Comparison of ENCODE assay signal across 8 cellular contexts in genomic region chr12:6662602-6662905, GRCh38. TPM values are rescaled to one million over a fixed set of nuclear protein-coding genes. Genes with fewer than 3 reads are reported as not detected.
DNase-seq lines count a peak whose midpoint lies in the region; TF ChIP-seq lines count a peak whose summit lies in the region.

No MANE protein-coding gene starts in this region.

- peaks cover 28% of the 10 kb centered on the region for H3F3A ChIP-seq in GM23248 (ENCODE audit: insufficient read depth)

- H3K4me3 ChIP-seq in GM23248, result peak overlapping the region; percentile 91
- peak overlapping the region; percentile 86 for H3K4me3 ChIP-seq in rectal smooth muscle tissue (ENCODE audit: low read length)

- no peaks in the 10 kb centered on the region for H4K20me1 ChIP-seq in GM23248 (ENCODE audit: insufficient read depth)

- H3K36me3 ChIP-seq in GM23248 (ENCODE audit: low read depth) (peaks cover 7% of the 10 kb centered on the region; the same call in 1 of the 2 replicates), rectal smooth muscle tissue (ENCODE audit: control insufficient read depth, insufficient read depth, low read length) (no peaks in the 10 kb centered on the region)

- peaks cover 53% of the 10 kb centered on the region for H3K79me2 ChIP-seq in GM23248 (ENCODE audit: insufficient read depth)

- H2AFZ ChIP-seq in GM23248, result peak overlapping the region; percentile 86

- H3K9me2 ChIP-seq in GM23248 (ENCODE audit: insufficient read depth), result no peaks in the 10 kb centered on the region

- H3K36me3 Mint-ChIP-seq in glutamatergic neuron (ENCODE audit: unreplicated experiment), result no peaks in the 10 kb centered on the region

- TF ChIP-seq CTCF in VCaP (conservative IDR thresholded peaks at IDR 0.05), result no peak
- no peak for TF ChIP-seq CTCF in glutamatergic neuron (IDR thresholded peaks at IDR 0.05; ENCODE audit: partially characterized antibody, unreplicated experiment)

- H3K27me3 ChIP-seq in GM23248 (replicated peaks; ENCODE audit: insufficient read depth) (no peaks in the 10 kb centered on the region), rectal smooth muscle tissue (ENCODE audit: control insufficient read depth, insufficient read depth, low read length) (no peaks in the 10 kb centered on the region)

- H3K4me3 Mint-ChIP-seq in glutamatergic neuron (ENCODE audit: unreplicated experiment), result peak overlapping the region; percentile 95

- H3K4me2 ChIP-seq in GM23248 (ENCODE audit: unreplicated experiment), result peak overlapping the region; percentile 99

- peaks cover 10% of the 10 kb centered on the region for H3K27me3 Mint-ChIP-seq in glutamatergic neuron (ENCODE audit: unreplicated experiment)

- H3K27ac ChIP-seq in GM23248 (peak overlapping the region; percentile 51), VCaP (peak overlapping the region; percentile 65), rectal smooth muscle tissue (ENCODE audit: low read depth, low read length) (peak overlapping the region; percentile 55)

- H3K9me3 Mint-ChIP-seq in glutamatergic neuron (ENCODE audit: unreplicated experiment), result peaks cover 13% of the 10 kb centered on the region

- 0 to 2% methylated on average over 9 to 10 of the region's 10 CpGs for WGBS in GM23248 (ENCODE audit: low coverage in 1 of 2, low lambda C conversion rate in 2 of 2, missing lambda C conversion rate in 2 of 2), 2 experiments

- in situ Hi-C loops in GM23248 (cut with MboI), result no loop called here

- DNase-seq in AG20443 (ENCODE audit: low spot score), result peak; percentile 70
- DNase-seq in GM23248, result no peak
- DNase-seq in glutamatergic neuron, result no peak
- no peak for DNase-seq in CD1c-positive myeloid dendritic cell (ENCODE audit: extremely low spot score)
- no peak for DNase-seq in activated CD4-positive, alpha-beta T cell treated with anti-CD3 and anti-CD28 coated beads, Interleukin-2, amount 50 U/mL, for 48 hours
- no peak for DNase-seq in 8988T

- peak overlapping the region; percentile 93 for H3K9ac ChIP-seq in GM23248
- peak overlapping the region; percentile 59 for H3K9ac ChIP-seq in rectal smooth muscle tissue (ENCODE audit: low read length)

- peaks cover 9% of the 10 kb centered on the region for H3K4me1 ChIP-seq in GM23248 (ENCODE audit: insufficient read depth)
- peaks cover 6% of the 10 kb centered on the region for H3K4me1 ChIP-seq in rectal smooth muscle tissue (ENCODE audit: control insufficient read depth, insufficient read depth, low read length)

- no peaks in the 10 kb centered on the region for H3K9me3 ChIP-seq in GM23248 (ENCODE audit: low read depth)

- peak overlapping the region; percentile 99 for H3K27ac Mint-ChIP-seq in glutamatergic neuron (ENCODE audit: unreplicated experiment)

- H3K4me1 Mint-ChIP-seq in glutamatergic neuron (ENCODE audit: low read depth, unreplicated experiment), result peaks cover 7% of the 10 kb centered on the region

RNA-seq across cellular contexts. Expression of gene ING4, which starts 0.4 kb away (rescaled TPM):
- total RNA-seq in GM23248 (2014; rRNA removed; shearing (Covaris generic)), result 31.7 and 39.1 TPM in 2 replicates
- 43.5 and 46.0 TPM in 2 replicates for polyA plus RNA-seq in GM23248 (2016; fragmentation: Nextera tagmentation; extraction: Ambion mirVana)
- total RNA-seq in glutamatergic neuron (ENCODE audit: unreplicated experiment), result 76.9 TPM

RNA-seq across cellular contexts. Expression of gene ACRBP, which starts 15.3 kb away (rescaled TPM):
- not detected in 2 replicates for total RNA-seq in GM23248 (2014; rRNA removed; shearing (Covaris generic))
- not detected in 2 replicates for polyA plus RNA-seq in GM23248 (2016; fragmentation: Nextera tagmentation; extraction: Ambion mirVana)
- 2.5 TPM for total RNA-seq in glutamatergic neuron (ENCODE audit: unreplicated experiment)

RNA-seq across cellular contexts. Expression of gene ZNF384, which starts 26.6 kb away (rescaled TPM):
- 17.3 and 26.2 TPM in 2 replicates for total RNA-seq in GM23248 (2014; rRNA removed; shearing (Covaris generic))
- polyA plus RNA-seq in GM23248 (2016; fragmentation: Nextera tagmentation; extraction: Ambion mirVana), result 23.6 and 26.0 TPM in 2 replicates
- 83.2 TPM for total RNA-seq in glutamatergic neuron (ENCODE audit: unreplicated experiment)

RNA-seq across cellular contexts. Expression of gene LPAR5, which starts 26.8 kb away (rescaled TPM):
- total RNA-seq in GM23248 (2014; rRNA removed; shearing (Covaris generic)), result not detected in 2 replicates
- polyA plus RNA-seq in GM23248 (2016; fragmentation: Nextera tagmentation; extraction: Ambion mirVana), result not detected in 2 replicates
- total RNA-seq in glutamatergic neuron (ENCODE audit: unreplicated experiment), result not detected

RNA-seq across cellular contexts. Expression of gene PIANP, which starts 38.1 kb away (rescaled TPM):
- total RNA-seq in GM23248 (2014; rRNA removed; shearing (Covaris generic)), result 0.11 TPM in 1 of 2 replicates, not detected in the other
- polyA plus RNA-seq in GM23248 (2016; fragmentation: Nextera tagmentation; extraction: Ambion mirVana), result 0.60 and 0.75 TPM in 2 replicates
- total RNA-seq in glutamatergic neuron (ENCODE audit: unreplicated experiment), result 48.8 TPM
